In the genomic region with DNA sequence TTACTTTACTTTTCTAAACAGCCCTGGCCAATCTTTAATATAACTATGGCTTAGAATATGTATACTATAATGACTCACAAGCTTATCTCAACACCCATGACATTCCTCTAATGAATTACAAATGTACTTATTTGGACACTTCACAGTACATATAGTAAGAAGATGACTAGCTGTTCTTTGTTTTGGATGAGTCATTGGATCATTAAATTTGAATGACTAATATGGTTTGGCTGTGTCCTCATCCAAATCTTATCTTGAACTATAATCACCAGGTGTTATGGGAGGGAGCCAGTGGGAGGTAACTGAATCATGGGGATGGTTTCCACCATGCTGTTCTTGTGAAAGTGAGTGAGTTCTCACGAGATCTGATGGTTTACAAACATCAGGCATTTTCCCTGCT, we compare ENCODE assay signal across 15 cellular contexts.
DNase-seq lines count a peak whose midpoint lies in the region; ATAC-seq, FAIRE-seq and TF ChIP-seq lines count a peak whose summit lies in the region.
"Had no signal": no experiment of that assay in that cellular context is flagged by ENCODE, and none has a peak within 500 bp of the region (broad histone marks: within the 10 kb centered on the region; RNA-seq: fewer than 3 reads in every experiment).

No MANE protein-coding gene starts in this region.

- no peak for TF ChIP-seq CTCF in esophagus muscularis mucosa (IDR thresholded peaks at IDR 0.05)

- no peak for TF ChIP-seq POLR2A in esophagus muscularis mucosa (IDR thresholded peaks at IDR 0.05; ENCODE audit: low read depth)

- 48% methylated on average over 1 of the region's 1 CpG for WGBS in esophagus muscularis mucosa

- no peaks in the 10 kb centered on the region for H3K9me3 ChIP-seq in esophagus muscularis mucosa

- no peak overlapping the region for H3K4me3 ChIP-seq in esophagus muscularis mucosa

- intact Hi-C loops in esophagus muscularis mucosa (cut with DNase I), result no loop called here

- H3K27me3 ChIP-seq in esophagus muscularis mucosa, result no peaks in the 10 kb centered on the region

- no peak for TF ChIP-seq EP300 in esophagus muscularis mucosa (IDR thresholded peaks at IDR 0.05)

- no peaks in the 10 kb centered on the region for H3K36me3 ChIP-seq in esophagus muscularis mucosa
- H3K36me3 ChIP-seq: WERI-Rb-1 had no signal

- H3K4me1 ChIP-seq in esophagus muscularis mucosa, result no peaks in the 10 kb centered on the region

- ATAC-seq in activated CD4-positive, CD25-positive, alpha-beta regulatory T cell treated with anti-CD3 and anti-CD28 coated beads, Interleukin-2, amount 50 U/mL, for 24 hours, result no peak
- no peak for ATAC-seq in GM21619 (IDR thresholded peaks at IDR 0.05; ENCODE audit: unreplicated experiment)

- FAIRE-seq in RCC 7860 (lab: Jason Lieb, UNC), result peak; percentile 90

- H3K27ac ChIP-seq in epithelial cell of prostate (peak overlapping the region; percentile 90), esophagus muscularis mucosa (replicated peaks in 1 of 4) (no peak overlapping the region)
- H3K27ac ChIP-seq: WERI-Rb-1 had no signal

- DNase-seq in GM04503 (ENCODE audit: low read depth) (peak; percentile 42), RCC 7860 (ENCODE audit: low spot score) (peak; percentile 98), epithelial cell of prostate (ENCODE audit: low read depth, low spot score) (peak; percentile 92), renal cortical epithelial cell (ENCODE audit: low read depth) (peak; percentile 58), SW 1271 (lab: John Stamatoyannopoulos, UW) (no peak), esophagus muscularis mucosa (ENCODE audit: extremely low spot score) (no peak)
- DNase-seq: activated T-cell treated with anti-CD3 and anti-CD28 coated beads for 4 hours, COR-L47, NCI-H1417, NCI-H526 treated with DMSO at 0.1 percent for 48 hours, SHP77, substantia nigra, WERI-Rb-1 had no signal

Comparison
In these comparisons a context has a peak if more than half of its experiments do, and no peak if none do; other contexts are left out.
1. DNase-seq: peak in GM04503 (single experiment), RCC 7860 (single experiment), epithelial cell of prostate (single experiment) and renal cortical epithelial cell (single experiment); none in SW 1271 (0 of 2) and esophagus muscularis mucosa (single experiment).